Comparison of ENCODE assay signal across 30 cellular contexts in genomic region chr18:76834379-76834778, GRCh38.
"Had no signal": no experiment of that assay in that cellular context is flagged by ENCODE, and none has a peak within 500 bp of the region (broad histone marks: within the 10 kb centered on the region; RNA-seq: fewer than 3 reads in every experiment).

No MANE protein-coding gene starts in this region.

- H3K4me3 ChIP-seq: ascending aorta, coronary artery, dorsolateral prefrontal cortex had no signal

- H3K4me3 Mint-ChIP-seq: activated CD4-positive, alpha-beta memory T cell treated with anti-CD3 and anti-CD28 coated beads for 36 hours; activated CD4-positive, alpha-beta T cell treated with anti-CD3 and anti-CD28 coated beads for 36 hours; activated CD4-positive, alpha-beta T cell treated with anti-CD3 and anti-CD28 coated beads, Interleukin-2, amount 10 ng/mL, durations not matched to agents 24 days and 14 days; activated CD8-positive, alpha-beta memory T cell treated with anti-CD3 and anti-CD28 coated beads, Interleukin-2, amount 10 ng/mL, durations not matched to agents 7 days and 5 days; activated CD8-positive, alpha-beta T cell treated with anti-CD3 and anti-CD28 coated beads, Interleukin-2, amount 10 ng/mL, durations not matched to agents 7 days and 5 days; activated naive CD4-positive, alpha-beta T cell treated with anti-CD3 and anti-CD28 coated beads, Interleukin-2, amount 10 ng/mL, durations not matched to agents 7 days and 5 days; activated naive CD8-positive, alpha-beta T cell treated with anti-CD3 and anti-CD28 coated beads, Interleukin-2, amount 10 ng/mL, durations not matched to agents 7 days and 5 days; activated T-helper 1 cell treated with anti-CD3 and anti-CD28 coated beads, Interleukin-12 subunit alpha, Interleukin-12 subunit beta, Interleukin-2, Interleukin-4 antibody, amounts not matched to agents 30 ng/mL and 10 ng/mL and 1 ng/mL, durations not matched to agents 14 hours and 24 hours and 36 hours; central memory CD8-positive, alpha-beta T cell; dendritic cell treated with granulocyte-macrophage colony-stimulating factor and Interleukin-4, amounts not matched to agents 40 ng/mL and 50 ng/mL, for 4 days; endodermal cell had no signal

- H3K27me3 ChIP-seq: ascending aorta, brain microvascular endothelial cell, dorsolateral prefrontal cortex had no signal

- H3K9me3 ChIP-seq: ascending aorta had no signal

- H3K27ac ChIP-seq: ascending aorta, brain microvascular endothelial cell, coronary artery, dorsolateral prefrontal cortex had no signal

- DNase-seq: activated CD4-positive, alpha-beta memory T cell treated with anti-CD3 and anti-CD28 coated beads for 36 hours; activated CD4-positive, alpha-beta T cell treated with anti-CD3 and anti-CD28 coated beads for 36 hours; activated CD4-positive, alpha-beta T cell treated with anti-CD3 and anti-CD28 coated beads, Interleukin-2, amount 10 ng/mL, durations not matched to agents 24 days and 14 days; activated CD4-positive, CD25-positive, alpha-beta regulatory T cell; activated CD4-positive, CD25-positive, alpha-beta regulatory T cell treated with anti-CD3 and anti-CD28 coated beads, Interleukin-2, amount 50 U/mL, for 72 hours; activated CD8-positive, alpha-beta memory T cell treated with anti-CD3 and anti-CD28 coated beads, Interleukin-2, amount 10 ng/mL, durations not matched to agents 7 days and 5 days; activated CD8-positive, alpha-beta memory T cell treated with anti-CD3 and anti-CD28 coated beads, Interleukin-2, amount 50 U/mL, for 4 hours; activated CD8-positive, alpha-beta T cell treated with anti-CD3 and anti-CD28 coated beads, Interleukin-2, amount 10 ng/mL, durations not matched to agents 7 days and 5 days; activated gamma-delta T cell; activated naive CD4-positive, alpha-beta T cell; activated naive CD4-positive, alpha-beta T cell treated with anti-CD3 and anti-CD28 coated beads, Interleukin-2, amount 10 ng/mL, durations not matched to agents 7 days and 5 days; activated naive CD8-positive, alpha-beta T cell treated with anti-CD3 and anti-CD28 coated beads, Interleukin-2, amount 10 ng/mL, durations not matched to agents 7 days and 5 days; activated T-cell treated with anti-CD3 and anti-CD28 coated beads, Interleukin-2, amount 50 U/mL, for 1 hour; activated T-cell treated with anti-CD3 and anti-CD28 coated beads, Interleukin-2, amount 50 U/mL, for 48 hours; brain microvascular endothelial cell; dorsolateral prefrontal cortex; effector memory CD4-positive, alpha-beta T cell; endodermal cell; foreskin fibroblast; head of caudate nucleus; T-helper 2 cell had no signal

- H3K36me3 ChIP-seq: ascending aorta, brain microvascular endothelial cell had no signal

- H3K27me3 Mint-ChIP-seq: activated CD4-positive, alpha-beta memory T cell treated with anti-CD3 and anti-CD28 coated beads for 36 hours; activated CD4-positive, alpha-beta T cell treated with anti-CD3 and anti-CD28 coated beads for 36 hours; activated CD4-positive, alpha-beta T cell treated with anti-CD3 and anti-CD28 coated beads, Interleukin-2, amount 10 ng/mL, durations not matched to agents 24 days and 14 days; activated CD8-positive, alpha-beta memory T cell treated with anti-CD3 and anti-CD28 coated beads, Interleukin-2, amount 10 ng/mL, durations not matched to agents 7 days and 5 days; activated naive CD4-positive, alpha-beta T cell treated with anti-CD3 and anti-CD28 coated beads, Interleukin-2, amount 10 ng/mL, durations not matched to agents 7 days and 5 days; activated naive CD8-positive, alpha-beta T cell treated with anti-CD3 and anti-CD28 coated beads, Interleukin-2, amount 10 ng/mL, durations not matched to agents 7 days and 5 days; central memory CD8-positive, alpha-beta T cell; dendritic cell treated with granulocyte-macrophage colony-stimulating factor and Interleukin-4, amounts not matched to agents 40 ng/mL and 50 ng/mL, for 4 days had no signal

- H3K27ac Mint-ChIP-seq: activated CD4-positive, alpha-beta memory T cell treated with anti-CD3 and anti-CD28 coated beads for 36 hours; activated CD4-positive, alpha-beta T cell treated with anti-CD3 and anti-CD28 coated beads for 36 hours; activated CD4-positive, alpha-beta T cell treated with anti-CD3 and anti-CD28 coated beads, Interleukin-2, amount 10 ng/mL, durations not matched to agents 24 days and 14 days; activated CD8-positive, alpha-beta memory T cell treated with anti-CD3 and anti-CD28 coated beads, Interleukin-2, amount 10 ng/mL, durations not matched to agents 7 days and 5 days; activated CD8-positive, alpha-beta T cell treated with anti-CD3 and anti-CD28 coated beads, Interleukin-2, amount 10 ng/mL, durations not matched to agents 7 days and 5 days; activated naive CD4-positive, alpha-beta T cell treated with anti-CD3 and anti-CD28 coated beads, Interleukin-2, amount 10 ng/mL, durations not matched to agents 7 days and 5 days; activated naive CD4-positive, alpha-beta T cell treated with anti-CD3 and anti-CD28 coated beads, Interleukin-2, amount 50 U/mL, for 72 hours; activated naive CD8-positive, alpha-beta T cell treated with anti-CD3 and anti-CD28 coated beads, Interleukin-2, amount 10 ng/mL, durations not matched to agents 7 days and 5 days; activated T-helper 1 cell treated with anti-CD3 and anti-CD28 coated beads, Interleukin-12 subunit alpha, Interleukin-12 subunit beta, Interleukin-2, Interleukin-4 antibody, amounts not matched to agents 30 ng/mL and 10 ng/mL and 1 ng/mL, durations not matched to agents 14 hours and 24 hours and 36 hours; dendritic cell treated with granulocyte-macrophage colony-stimulating factor and Interleukin-4, amounts not matched to agents 40 ng/mL and 50 ng/mL, for 4 days; endodermal cell had no signal

- FAIRE-seq: bronchial epithelial cell, frontal cortex had no signal

- ATAC-seq: activated CD4-positive, alpha-beta T cell treated with anti-CD3 and anti-CD28 coated beads for 36 hours; activated CD8-positive, alpha-beta memory T cell treated with anti-CD3 and anti-CD28 coated beads, Interleukin-2, amount 10 ng/mL, durations not matched to agents 7 days and 5 days; activated CD8-positive, alpha-beta T cell treated with anti-CD3 and anti-CD28 coated beads, Interleukin-2, amount 10 ng/mL, durations not matched to agents 7 days and 5 days; esophagus mucosa had no signal
